In genomic region chr1:43953361-43953760, GRCh38 we compare ENCODE assay signal across 25 cellular contexts. TPM values are rescaled to one million over a fixed set of nuclear protein-coding genes. Genes with fewer than 3 reads are reported as not detected.
A peak's percentile ranks its signal among the peaks of the same experiment; 100 is the strongest.
DNase-seq lines count a peak whose midpoint lies in the region; TF ChIP-seq lines count a peak whose summit lies in the region.
"Had no signal": no experiment of that assay in that cellular context is flagged by ENCODE, and none has a peak within 500 bp of the region (broad histone marks: within the 10 kb centered on the region; RNA-seq: fewer than 3 reads in every experiment).

No MANE protein-coding gene starts in this region.

- H3K4me1 ChIP-seq in GM23248 (ENCODE audit: insufficient read depth) (peaks cover 2% of the 10 kb centered on the region; the same call in 1 of the 2 replicates), tibial nerve (peaks cover 0 to 30% (median 5%) of the 10 kb centered on the region in 4 donors)

- TF ChIP-seq CTCF in brain (conservative IDR thresholded peaks at IDR 0.05) (no peak), nephron progenitor cell (IDR thresholded peaks at IDR 0.05) (no peak), type B pancreatic cell (conservative IDR thresholded peaks at IDR 0.05) (no peak), tibial nerve (IDR thresholded peaks at IDR 0.05) (no peak)

- H3K4me2 ChIP-seq in GM23248 (ENCODE audit: unreplicated experiment) = no peak overlapping the region

- no peak overlapping the region for H3K27ac ChIP-seq in GM23248
- H3K27ac ChIP-seq in tibial nerve = no peak overlapping the region
- H3K27ac ChIP-seq: cardiac muscle cell, coronary artery, sigmoid colon, SJSA1, upper lobe of left lung, VCaP had no signal

- H3K4me1 Mint-ChIP-seq in brain (peaks cover 68% of the 10 kb centered on the region), nephron progenitor cell (peaks cover 49% of the 10 kb centered on the region), type B pancreatic cell (ENCODE audit: unreplicated experiment) (peaks cover 23% of the 10 kb centered on the region)

- no peaks in the 10 kb centered on the region for H3K27me3 ChIP-seq in GM23248 (replicated peaks; ENCODE audit: insufficient read depth)
- H3K27me3 ChIP-seq in tibial nerve = no peaks in the 10 kb centered on the region
- H3K27me3 ChIP-seq: cardiac muscle cell, sigmoid colon, SJSA1, upper lobe of left lung had no signal

- H3K27me3 Mint-ChIP-seq in brain (peaks cover 4% of the 10 kb centered on the region), nephron progenitor cell (ENCODE audit: low read depth, poor library complexity) (no peaks in the 10 kb centered on the region), type B pancreatic cell (no peaks in the 10 kb centered on the region)
- H3K27me3 Mint-ChIP-seq: activated CD4-positive, alpha-beta T cell treated with anti-CD3 and anti-CD28 coated beads, Interleukin-2, amount 10 ng/mL, durations not matched to agents 24 days and 14 days; activated naive CD8-positive, alpha-beta T cell treated with anti-CD3 and anti-CD28 coated beads for 36 hours had no signal

- WGBS in GM23248 (ENCODE audit: low coverage in 1 of 2, low lambda C conversion rate in 2 of 2, missing lambda C conversion rate in 2 of 2), 2 experiments = 64 to 65% methylated on average over 3 of the region's 3 CpGs
- WGBS in tibial nerve, 2 donors = 65 to 72% methylated on average over 3 of the region's 3 CpGs

- no peaks in the 10 kb centered on the region for H3K9me2 ChIP-seq in GM23248 (ENCODE audit: insufficient read depth)

- H3K79me2 ChIP-seq in GM23248 (ENCODE audit: insufficient read depth) = peaks cover 48% of the 10 kb centered on the region

- peaks cover 21% of the 10 kb centered on the region for H3K36me3 Mint-ChIP-seq in brain
- H3K36me3 Mint-ChIP-seq in nephron progenitor cell (ENCODE audit: low read depth) = peaks cover 19% of the 10 kb centered on the region
- peaks cover 6% of the 10 kb centered on the region for H3K36me3 Mint-ChIP-seq in type B pancreatic cell

- 0 out of 2 replicates have a peak, but pooled peaks cover 6% of the 10 kb centered on the region for H4K20me1 ChIP-seq in GM23248 (ENCODE audit: insufficient read depth)

- H3K36me3 ChIP-seq in GM23248 (ENCODE audit: low read depth) (peaks cover 5% of the 10 kb centered on the region; the same call in 1 of the 2 replicates), tibial nerve (peaks cover 0 to 47% (median 14%) of the 10 kb centered on the region in 3 donors)

- H3K9ac ChIP-seq in GM23248 = no peak overlapping the region

- peak overlapping the region; percentile 56 to 96 (median 91) for H3K27ac Mint-ChIP-seq in brain
- H3K27ac Mint-ChIP-seq in nephron progenitor cell = peak overlapping the region; percentile 70
- peak overlapping the region; percentile 80 for H3K27ac Mint-ChIP-seq in type B pancreatic cell
- H3K27ac Mint-ChIP-seq: activated CD4-positive, alpha-beta T cell treated with anti-CD3 and anti-CD28 coated beads, Interleukin-2, amount 10 ng/mL, durations not matched to agents 24 days and 14 days; activated naive CD8-positive, alpha-beta T cell treated with anti-CD3 and anti-CD28 coated beads for 36 hours had no signal

- H2AFZ ChIP-seq in GM23248 = no peak overlapping the region

- peak; percentile 51 for DNase-seq in NCI-H510A (lab: John Stamatoyannopoulos, UW)
- no peak for DNase-seq in NCI-H510A treated with DMSO at 0.1 percent for 48 hours (lab: John Stamatoyannopoulos, UW)
- DNase-seq in nephron progenitor cell = no peak
- DNase-seq in type B pancreatic cell (ENCODE audit: extremely low spot score, unreplicated experiment) = no peak
- DNase-seq in DMS79 (lab: John Stamatoyannopoulos, UW) = no peak
- DNase-seq in GM23248 = no peak
- DNase-seq in tibial nerve (ENCODE audit: low spot score in 2 of 2) = no peak
- DNase-seq: activated CD4-positive, alpha-beta T cell treated with anti-CD3 and anti-CD28 coated beads, Interleukin-2, amount 10 ng/mL, durations not matched to agents 24 days and 14 days; activated CD8-positive, alpha-beta memory T cell treated with anti-CD3 and anti-CD28 coated beads for 24 hours; activated effector memory CD4-positive, alpha-beta T cell treated with anti-CD3 and anti-CD28 coated beads, Interleukin-2, amount 50 U/mL, for 16 hours; activated naive CD8-positive, alpha-beta T cell treated with anti-CD3 and anti-CD28 coated beads for 36 hours; Calu3; NCI-H446; RPMI8226; sigmoid colon; stimulated activated CD4-positive, alpha-beta T cell treated with anti-CD3 and anti-CD28 coated beads, Interleukin-4, amount 100 ng/mL, for 1 hour; T1000; upper lobe of left lung had no signal

- in situ Hi-C loops in GM23248 (cut with MboI) = no loop called here

- no peak for TF ChIP-seq POLR2A in tibial nerve (IDR thresholded peaks at IDR 0.05)

- no peaks in the 10 kb centered on the region for H3F3A ChIP-seq in GM23248 (ENCODE audit: insufficient read depth)

- H3K4me3 ChIP-seq in GM23248 = no peak overlapping the region
- no peak overlapping the region for H3K4me3 ChIP-seq in tibial nerve
- H3K4me3 ChIP-seq: cardiac muscle cell, coronary artery, sigmoid colon, SJSA1, upper lobe of left lung had no signal

- TF ChIP-seq EP300 in tibial nerve (IDR thresholded peaks at IDR 0.05) = no peak

- no peaks in the 10 kb centered on the region for H3K9me3 Mint-ChIP-seq in brain
- H3K9me3 Mint-ChIP-seq in nephron progenitor cell = no peaks in the 10 kb centered on the region
- no peaks in the 10 kb centered on the region for H3K9me3 Mint-ChIP-seq in type B pancreatic cell
- H3K9me3 Mint-ChIP-seq: activated CD4-positive, alpha-beta T cell treated with anti-CD3 and anti-CD28 coated beads, Interleukin-2, amount 10 ng/mL, durations not matched to agents 24 days and 14 days; activated naive CD8-positive, alpha-beta T cell treated with anti-CD3 and anti-CD28 coated beads for 36 hours had no signal

- H3K9me3 ChIP-seq in GM23248 (ENCODE audit: low read depth) (no peaks in the 10 kb centered on the region), tibial nerve (no peaks in the 10 kb centered on the region)
- H3K9me3 ChIP-seq: sigmoid colon, SJSA1, upper lobe of left lung had no signal

- H3K4me3 Mint-ChIP-seq in brain = peak overlapping the region; percentile 12 to 75 (median 65)
- H3K4me3 Mint-ChIP-seq in nephron progenitor cell = peak overlapping the region; percentile 24
- peak overlapping the region; percentile 41 for H3K4me3 Mint-ChIP-seq in type B pancreatic cell
- H3K4me3 Mint-ChIP-seq: activated CD4-positive, alpha-beta T cell treated with anti-CD3 and anti-CD28 coated beads, Interleukin-2, amount 10 ng/mL, durations not matched to agents 24 days and 14 days; activated naive CD8-positive, alpha-beta T cell treated with anti-CD3 and anti-CD28 coated beads for 36 hours had no signal

RNA-seq across cellular contexts. Expression of gene IPO13, which starts 6.6 kb away (rescaled TPM):
- polyA plus RNA-seq in brain (ENCODE audit: insufficient read depth, low read depth, low replicate concordance) (99.2 TPM), GM23248 (2016; fragmentation: Nextera tagmentation; extraction: Ambion mirVana) (17.1 and 21.0 TPM in 2 replicates)
- total RNA-seq in type B pancreatic cell (ENCODE audit: low replicate concordance) (31.5 and 39.4 TPM in 2 replicates), tibial nerve (10 to 100 TPM; 27.8 to 41.1 (median 31.2) TPM)
- total RNA-seq in GM23248 (2014; rRNA removed; shearing (Covaris generic)) = 29.4 and 35.8 TPM in 2 replicates

RNA-seq across cellular contexts. Expression of gene DPH2, which starts 16.4 kb away (rescaled TPM):
- polyA plus RNA-seq in brain (ENCODE audit: insufficient read depth, low read depth, low replicate concordance) (27.6 TPM), GM23248 (2016; fragmentation: Nextera tagmentation; extraction: Ambion mirVana) (16.7 and 21.0 TPM in 2 replicates)
- total RNA-seq in type B pancreatic cell (ENCODE audit: low replicate concordance) (25.7 and 30.2 TPM in 2 replicates), tibial nerve (10 to 100 TPM; 25.7 to 41.7 (median 31.9) TPM)
- 42.9 and 51.1 TPM in 2 replicates for total RNA-seq in GM23248 (2014; rRNA removed; shearing (Covaris generic))

RNA-seq across cellular contexts. Expression of gene ARTN, which starts 19.8 kb away (rescaled TPM):
- polyA plus RNA-seq in brain (ENCODE audit: insufficient read depth, low read depth, low replicate concordance) (1.2 TPM), GM23248 (2016; fragmentation: Nextera tagmentation; extraction: Ambion mirVana) (not detected in 2 replicates)
- total RNA-seq in type B pancreatic cell (ENCODE audit: low replicate concordance) (6.4 and 7.2 TPM in 2 replicates), tibial nerve (1 to 10 TPM in 1 of 4 donors, under 1 TPM in 1, not detected in 2; 0.66 to 1.4 TPM)
- 0.11 TPM in 1 of 2 replicates, not detected in the other for total RNA-seq in GM23248 (2014; rRNA removed; shearing (Covaris generic))
- total RNA-seq: A172; activated CD4-positive, alpha-beta T cell treated with anti-CD3 and anti-CD28 coated beads, Interleukin-2, amount 10 ng/mL, durations not matched to agents 24 days and 14 days; pulmonary artery endothelial cell; SJSA1 had no signal

RNA-seq across cellular contexts. Expression of gene ATP6V0B, which starts 21.4 kb away (rescaled TPM):
- 273 TPM for polyA plus RNA-seq in brain (ENCODE audit: insufficient read depth, low read depth, low replicate concordance)
- total RNA-seq in type B pancreatic cell (ENCODE audit: low replicate concordance) = 115 and 135 TPM in 2 replicates
- total RNA-seq in GM23248 (2014; rRNA removed; shearing (Covaris generic)) = 122 and 140 TPM in 2 replicates
- 174 and 177 TPM in 2 replicates for polyA plus RNA-seq in GM23248 (2016; fragmentation: Nextera tagmentation; extraction: Ambion mirVana)
- 100 to 1,000 TPM; 101 to 132 (median 113) TPM for total RNA-seq in tibial nerve

RNA-seq across cellular contexts. Expression of gene B4GALT2, which starts 25.6 kb away (rescaled TPM):
- polyA plus RNA-seq in brain (ENCODE audit: insufficient read depth, low read depth, low replicate concordance) = 91.9 TPM
- total RNA-seq in type B pancreatic cell (ENCODE audit: low replicate concordance) = 44.3 and 54.8 TPM in 2 replicates
- total RNA-seq in GM23248 (2014; rRNA removed; shearing (Covaris generic)) = 123 and 221 TPM in 2 replicates
- polyA plus RNA-seq in GM23248 (2016; fragmentation: Nextera tagmentation; extraction: Ambion mirVana) = 27.3 and 28.9 TPM in 2 replicates
- total RNA-seq in tibial nerve = 10 to 100 TPM; 15.5 to 49.8 (median 21.1) TPM
